26 cellular contexts compared by ENCODE assay signal in genomic region chr2:83054751-83055150, GRCh38.
A peak's percentile ranks its signal among the peaks of the same experiment; 100 is the strongest.
DNase-seq lines count a peak whose midpoint lies in the region; ATAC-seq, FAIRE-seq and TF ChIP-seq lines count a peak whose summit lies in the region.
"Had no signal": no experiment of that assay in that cellular context is flagged by ENCODE, and none has a peak within 500 bp of the region (broad histone marks: within the 10 kb centered on the region; RNA-seq: fewer than 3 reads in every experiment).

No MANE protein-coding gene starts in this region.

- no peak for FAIRE-seq in GM12891 (lab: Jason Lieb, UNC)
- FAIRE-seq: endometrium had no signal

- TF ChIP-seq POLR2A in breast epithelium (IDR thresholded peaks at IDR 0.05): no peak
- TF ChIP-seq POLR2A in esophagus muscularis mucosa (IDR thresholded peaks at IDR 0.05; ENCODE audit: low read depth): no peak
- no peak for TF ChIP-seq POLR2A in GM12891 (IDR thresholded peaks at IDR 0.05; ENCODE audit: low read depth, low read length)

- TF ChIP-seq CTCF in mammary epithelial cell (conservative IDR thresholded peaks at IDR 0.05 in 1 of 2, IDR thresholded peaks at IDR 0.05 in 1 of 2; ENCODE audit: extremely low read depth in 1 of 2, insufficient read depth in 1 of 2, low read depth in 1 of 2, low read length in 2 of 2) (no peak), breast epithelium (IDR thresholded peaks at IDR 0.05) (no peak), brain microvascular endothelial cell (IDR thresholded peaks at IDR 0.05; ENCODE audit: low read depth, low read length, missing control alignments) (no peak), esophagus muscularis mucosa (IDR thresholded peaks at IDR 0.05) (no peak)

- H4K20me1 ChIP-seq in mammary epithelial cell (ENCODE audit: insufficient read depth, low read length): no peaks in the 10 kb centered on the region

- CTCF ChIA-PET in mammary epithelial cell (lab: Charles Lee; ENCODE audit: low non-redundant PET): no interaction called here

- H3K4me1 ChIP-seq in mammary epithelial cell (ENCODE audit: insufficient read depth, low read length): peaks cover 8% of the 10 kb centered on the region
- H3K4me1 ChIP-seq in breast epithelium: no peaks in the 10 kb centered on the region
- peaks cover 0 to 4% (median 0%) of the 10 kb centered on the region in 4 donors for H3K4me1 ChIP-seq in esophagus muscularis mucosa
- H3K4me1 ChIP-seq: neural progenitor cell, psoas muscle, vagina had no signal

- ATAC-seq in HG03196 (IDR thresholded peaks at IDR 0.05; ENCODE audit: unreplicated experiment): no peak
- ATAC-seq: activated CD4-positive, CD25-positive, alpha-beta regulatory T cell treated with anti-CD3 and anti-CD28 coated beads, Interleukin-2, amount 50 U/mL, for 24 hours; left colon; psoas muscle; stimulated activated naive CD8-positive, alpha-beta T cell treated with anti-CD3 and anti-CD28 coated beads, Interleukin-15, amount 100 ng/mL, for 72 hours had no signal

- no TSS peak for BruUV-seq in mammary epithelial cell (replicated peaks; lab: Mats Ljungman, UMichigan)

- WGBS in mammary epithelial cell (ENCODE audit: low coverage, missing lambda C conversion rate): 95% methylated on average over 2 of the region's 2 CpGs
- WGBS in esophagus muscularis mucosa: 74% methylated on average over 2 of the region's 2 CpGs

- in situ Hi-C loops in mammary epithelial cell (cut with MboI; ENCODE audit: low sequenced_read_pairs in 2 of 2): no loop called here
- in situ Hi-C loops in brain microvascular endothelial cell (cut with HindIII; ENCODE audit: low pct_ligation_motif_present, low sequenced_read_pairs): no loop called here

- no peak overlapping the region for H2AFZ ChIP-seq in mammary epithelial cell (ENCODE audit: low read depth, low read length)
- H2AFZ ChIP-seq: neural progenitor cell had no signal

- TF ChIP-seq EP300 in esophagus muscularis mucosa (IDR thresholded peaks at IDR 0.05): no peak

- H3K4me2 ChIP-seq in mammary epithelial cell (ENCODE audit: insufficient read depth, low read depth, low read length): peak overlapping the region; percentile 65
- H3K4me2 ChIP-seq: neural progenitor cell had no signal

- H3K27me3 ChIP-seq in mammary epithelial cell (ENCODE audit: insufficient read depth, low read length): no peaks in the 10 kb centered on the region
- H3K27me3 ChIP-seq in breast epithelium: no peaks in the 10 kb centered on the region
- no peaks in the 10 kb centered on the region for H3K27me3 ChIP-seq in brain microvascular endothelial cell (replicated peaks)
- no peaks in the 10 kb centered on the region for H3K27me3 ChIP-seq in esophagus muscularis mucosa
- H3K27me3 ChIP-seq: adrenal gland, cardiac muscle cell, heart right ventricle, neural progenitor cell, vagina had no signal

- H3K36me3 ChIP-seq in mammary epithelial cell (ENCODE audit: insufficient read depth, low read length): no peaks in the 10 kb centered on the region
- H3K36me3 ChIP-seq in breast epithelium: no peaks in the 10 kb centered on the region
- H3K36me3 ChIP-seq in brain microvascular endothelial cell (replicated peaks): no peaks in the 10 kb centered on the region
- H3K36me3 ChIP-seq in esophagus muscularis mucosa: no peaks in the 10 kb centered on the region
- H3K36me3 ChIP-seq: adrenal gland, cardiac muscle cell, heart right ventricle, neural progenitor cell, vagina had no signal

- H3K27ac ChIP-seq in mammary epithelial cell (ENCODE audit: insufficient read depth, low read depth, low read length) (peak overlapping the region; percentile 49), breast epithelium (no peak overlapping the region), brain microvascular endothelial cell (peak overlapping the region; percentile 65), esophagus muscularis mucosa (replicated peaks in 1 of 4) (no peak overlapping the region)
- H3K27ac ChIP-seq: 22Rv1, adrenal gland, cardiac muscle cell, neural progenitor cell, psoas muscle, vagina had no signal

- dilution Hi-C loops in mammary epithelial cell (cut with HindIII; ENCODE audit: low sequenced_read_pairs): no loop called here

- no peak for DNase-seq in mammary epithelial cell
- no peak for DNase-seq in breast epithelium (ENCODE audit: low spot score in 2 of 2)
- no peak for DNase-seq in brain microvascular endothelial cell
- peak; percentile 27 for DNase-seq in kidney glomerular epithelial cell (lab: John Stamatoyannopoulos, UW)
- DNase-seq in esophagus muscularis mucosa (ENCODE audit: extremely low spot score): no peak
- DNase-seq in NCI-H2171 (lab: John Stamatoyannopoulos, UW): no peak
- DNase-seq in GM12891 (ENCODE audit: insufficient read length, low spot score): no peak
- DNase-seq: activated CD4-positive, alpha-beta T cell treated with anti-CD3 and anti-CD28 coated beads, Interleukin-2, amount 50 U/mL, for 48 hours; activated naive CD4-positive, alpha-beta T cell treated with Interleukin-2 at 50 U/mL for 16 hours; adrenal gland; CD4-positive, alpha-beta T cell; H7; heart right ventricle; left colon; NCI-H1105 treated with DMSO at 0.1 percent for 48 hours; NCI-H1930; psoas muscle; RPMI8226; stimulated activated naive CD8-positive, alpha-beta T cell treated with anti-CD3 and anti-CD28 coated beads, Interleukin-15, amount 100 ng/mL, for 72 hours had no signal

- intact Hi-C loops in mammary epithelial cell (cut with micrococcal nuclease): no loop called here
- intact Hi-C loops in breast epithelium (cut with DNase I; ENCODE audit: low total_unique reads): no loop called here
- intact Hi-C loops in esophagus muscularis mucosa (cut with DNase I): no loop called here

- peaks cover 5% of the 10 kb centered on the region for H3K9me3 ChIP-seq in mammary epithelial cell (replicated peaks; ENCODE audit: insufficient read depth, low read length)
- H3K9me3 ChIP-seq in breast epithelium: peaks cover 0 to 4% of the 10 kb centered on the region in 2 donors
- no peaks in the 10 kb centered on the region for H3K9me3 ChIP-seq in esophagus muscularis mucosa
- H3K9me3 ChIP-seq: psoas muscle, vagina had no signal

- H3K79me2 ChIP-seq in mammary epithelial cell (ENCODE audit: insufficient read depth, low read length): no peaks in the 10 kb centered on the region

- H3K4me3 ChIP-seq in mammary epithelial cell (replicated peaks in 1 of 3; ENCODE audit: insufficient read depth in 1 of 3, low read depth in 2 of 3, low read length in 3 of 3): no peak overlapping the region
- H3K4me3 ChIP-seq in breast epithelium: no peak overlapping the region
- no peak overlapping the region for H3K4me3 ChIP-seq in brain microvascular endothelial cell (ENCODE audit: low read depth, low read length)
- H3K4me3 ChIP-seq in esophagus muscularis mucosa: no peak overlapping the region
- H3K4me3 ChIP-seq: adrenal gland, cardiac muscle cell, heart right ventricle, neural progenitor cell, psoas muscle, vagina had no signal

- H3K9ac ChIP-seq in mammary epithelial cell (ENCODE audit: insufficient read depth, low read length): no peak overlapping the region
- H3K9ac ChIP-seq: neural progenitor cell had no signal

TF ChIP-seq in GM12891, 5 proteins besides CTCF, POLR2A, EP300 and RAD21:
- TF ChIP-seq TAF1 (IDR thresholded peaks at IDR 0.05; ENCODE audit: low read depth, low read length) (no peak), POLR2AphosphoS5 (IDR thresholded peaks at IDR 0.05; ENCODE audit: low read depth, low read length) (no peak), POU2F2 (IDR thresholded peaks at IDR 0.05; ENCODE audit: low read depth, low read length) (no peak), PAX5 (IDR thresholded peaks at IDR 0.05; ENCODE audit: insufficient read depth, low read length, severe bottlenecking) (no peak), SPI1 (IDR thresholded peaks at IDR 0.05; ENCODE audit: low read depth, low read length) (no peak)
TF ChIP-seq in GM12891: peak in this region for 0.

Comparison
In these comparisons a context has a peak if more than half of its experiments do, and no peak if none do; other contexts are left out.
1. H3K27ac ChIP-seq: peak in mammary epithelial cell (single experiment) and brain microvascular endothelial cell (single experiment); none in breast epithelium (0 of 2) and esophagus muscularis mucosa (0 of 4).